8 cellular contexts compared by ENCODE assay signal in the genomic region with DNA sequence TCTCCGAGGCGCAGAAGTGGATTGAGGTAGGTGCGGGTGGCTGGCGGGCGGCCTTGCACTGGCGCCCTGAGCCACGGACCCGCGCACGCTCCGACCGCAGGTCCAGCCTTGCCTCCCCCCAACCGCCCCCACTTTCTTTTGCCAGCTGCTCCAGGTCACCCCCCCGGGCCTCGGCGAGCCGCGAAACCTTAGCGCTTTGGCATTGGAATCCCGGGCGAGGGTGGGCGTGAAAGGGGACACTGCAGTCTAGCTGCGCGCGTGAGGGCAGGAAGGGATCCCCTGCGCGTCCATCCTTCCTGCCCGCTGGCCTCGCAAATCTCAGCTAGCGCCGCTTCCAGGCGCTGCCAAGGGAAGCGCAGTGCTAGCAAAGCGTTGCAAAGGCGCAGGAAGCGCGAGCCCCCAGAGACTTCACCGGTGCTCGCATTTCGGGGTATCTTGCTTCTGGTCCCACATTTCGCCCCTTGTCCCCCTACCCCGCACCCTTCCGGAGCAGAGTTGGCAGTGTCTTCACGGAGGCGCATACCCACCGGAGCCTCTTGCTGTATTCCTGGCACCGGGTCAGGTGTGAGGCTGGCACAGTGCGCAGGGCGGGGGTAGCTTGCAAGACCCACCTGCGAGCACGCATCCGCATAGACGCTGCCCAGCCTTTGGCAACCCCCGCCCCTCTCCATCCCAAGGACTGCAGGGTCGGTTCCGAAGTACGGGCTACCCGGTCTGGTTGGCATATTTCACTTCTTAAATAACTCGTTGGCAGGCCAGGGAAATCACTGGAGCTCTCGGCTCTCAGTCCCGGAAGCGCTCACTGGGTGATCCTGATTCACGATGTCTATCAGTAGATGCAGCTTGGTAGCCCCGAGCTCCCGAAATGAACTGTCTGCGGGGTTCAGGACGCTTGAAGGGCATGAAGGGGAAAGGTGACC.
DNase-seq lines count a peak whose midpoint lies in the region; ATAC-seq, FAIRE-seq and TF ChIP-seq lines count a peak whose summit lies in the region.

No MANE protein-coding gene starts in this region.

- no peaks in the 10 kb centered on the region for H3K4me1 Mint-ChIP-seq in stimulated activated naive CD8-positive, alpha-beta T cell treated with anti-CD3 and anti-CD28 coated beads, Interleukin-15, amount 100 ng/mL, for 72 hours
- peaks cover 3% of the 10 kb centered on the region for H3K4me1 Mint-ChIP-seq in T-helper 17 cell

- H3K9me3 ChIP-seq in T-helper 17 cell (ENCODE audit: control insufficient read depth, low read length, poor library complexity, severe bottlenecking) (no peaks in the 10 kb centered on the region), ovary (no peaks in the 10 kb centered on the region)

- no peaks in the 10 kb centered on the region for H3K27me3 ChIP-seq in ovary

- H3K4me3 ChIP-seq in ovary, result peak overlapping the region; percentile 61

- TF ChIP-seq EP300 in ovary (IDR thresholded peaks at IDR 0.05), result no peak

- TF ChIP-seq POLR2A in ovary (IDR thresholded peaks at IDR 0.05), result no peak
- no peak for TF ChIP-seq POLR2A in GM12892 (IDR thresholded peaks at IDR 0.05; ENCODE audit: low read depth, low read length)

- no peak for DNase-seq in stimulated activated naive CD8-positive, alpha-beta T cell treated with anti-CD3 and anti-CD28 coated beads, Interleukin-15, amount 100 ng/mL, for 72 hours
- DNase-seq in stimulated activated naive CD8-positive, alpha-beta T cell treated with anti-CD3 and anti-CD28 coated beads, Interleukin-15, Interleukin-2, amounts not matched to agents 100 U/mL and 50 U/mL, for 24 hours, result no peak
- DNase-seq in T-helper 17 cell, result no peak
- peak; percentile 78 for DNase-seq in cardiac septum (ENCODE audit: low spot score)
- peak; percentile 26 to 55 (median 36) for DNase-seq in ovary
- no peak for DNase-seq in HPDE6-E6E7 (ENCODE audit: extremely low spot score)
- DNase-seq in GM12892 (ENCODE audit: insufficient read length), result no peak

- H3K4me3 Mint-ChIP-seq in stimulated activated naive CD8-positive, alpha-beta T cell treated with anti-CD3 and anti-CD28 coated beads, Interleukin-15, amount 100 ng/mL, for 72 hours, result peak overlapping the region in 1 of 2 donors; percentile 21
- peak overlapping the region; percentile 60 for H3K4me3 Mint-ChIP-seq in T-helper 17 cell

- H3K4me1 ChIP-seq in ovary (ENCODE audit: insufficient read depth), result peaks cover 6% of the 10 kb centered on the region

- intact Hi-C loops in cardiac septum (cut with DNase I), result loop anchor here (1.0 to 5.0 kb wide), 4 partner anchors 76 to 296 kb away; a partner anchor contains a TSS
- intact Hi-C loops in ovary (cut with DNase I), result no loop called here

- peaks cover 72% of the 10 kb centered on the region for H3K27me3 Mint-ChIP-seq in stimulated activated naive CD8-positive, alpha-beta T cell treated with anti-CD3 and anti-CD28 coated beads, Interleukin-15, amount 100 ng/mL, for 72 hours
- H3K27me3 Mint-ChIP-seq in T-helper 17 cell, result peaks cover 57% of the 10 kb centered on the region

- WGBS in ovary, 3 donors, result 1 to 2% (median 1%) methylated on average over 61 to 67 of the region's 67 CpGs

- H3K36me3 Mint-ChIP-seq in T-helper 17 cell (ENCODE audit: low read depth), result no peaks in the 10 kb centered on the region

- TF ChIP-seq CTCF in ovary (IDR thresholded peaks at IDR 0.05), result no peak

- H3K9me3 Mint-ChIP-seq in stimulated activated naive CD8-positive, alpha-beta T cell treated with anti-CD3 and anti-CD28 coated beads, Interleukin-15, amount 100 ng/mL, for 72 hours, result no peaks in the 10 kb centered on the region

- peak; percentile 28 for ATAC-seq in stimulated activated naive CD8-positive, alpha-beta T cell treated with anti-CD3 and anti-CD28 coated beads, Interleukin-15, amount 100 ng/mL, for 72 hours
- no peak for ATAC-seq in stimulated activated naive CD8-positive, alpha-beta T cell treated with anti-CD3 and anti-CD28 coated beads, Interleukin-15, Interleukin-2, amounts not matched to agents 100 U/mL and 50 U/mL, for 24 hours
- ATAC-seq in T-helper 17 cell (no peak), HG03378 (IDR thresholded peaks at IDR 0.05; ENCODE audit: unreplicated experiment) (no peak)

- peak overlapping the region in 1 of 2 donors; percentile 83 for H3K27ac Mint-ChIP-seq in stimulated activated naive CD8-positive, alpha-beta T cell treated with anti-CD3 and anti-CD28 coated beads, Interleukin-15, amount 100 ng/mL, for 72 hours
- no peak overlapping the region for H3K27ac Mint-ChIP-seq in T-helper 17 cell

- no peaks in the 10 kb centered on the region for H3K36me3 ChIP-seq in ovary

- no peak for FAIRE-seq in GM12892 (lab: Jason Lieb, UNC)

- no peak overlapping the region for H3K27ac ChIP-seq in ovary

Comparison
In these comparisons a context has a peak if more than half of its experiments do, and no peak if none do; other contexts are left out.
1. DNase-seq: peak in cardiac septum (single experiment) and ovary (5 of 5); none in stimulated activated naive CD8-positive, alpha-beta T cell treated with anti-CD3 and anti-CD28 coated beads, Interleukin-15, amount 100 ng/mL, for 72 hours (0 of 2), stimulated activated naive CD8-positive, alpha-beta T cell treated with anti-CD3 and anti-CD28 coated beads, Interleukin-15, Interleukin-2, amounts not matched to agents 100 U/mL and 50 U/mL, for 24 hours (single experiment), T-helper 17 cell (0 of 3), HPDE6-E6E7 (single experiment) and GM12892 (single experiment).